8 cellular contexts compared by ENCODE assay signal in the genomic region with DNA sequence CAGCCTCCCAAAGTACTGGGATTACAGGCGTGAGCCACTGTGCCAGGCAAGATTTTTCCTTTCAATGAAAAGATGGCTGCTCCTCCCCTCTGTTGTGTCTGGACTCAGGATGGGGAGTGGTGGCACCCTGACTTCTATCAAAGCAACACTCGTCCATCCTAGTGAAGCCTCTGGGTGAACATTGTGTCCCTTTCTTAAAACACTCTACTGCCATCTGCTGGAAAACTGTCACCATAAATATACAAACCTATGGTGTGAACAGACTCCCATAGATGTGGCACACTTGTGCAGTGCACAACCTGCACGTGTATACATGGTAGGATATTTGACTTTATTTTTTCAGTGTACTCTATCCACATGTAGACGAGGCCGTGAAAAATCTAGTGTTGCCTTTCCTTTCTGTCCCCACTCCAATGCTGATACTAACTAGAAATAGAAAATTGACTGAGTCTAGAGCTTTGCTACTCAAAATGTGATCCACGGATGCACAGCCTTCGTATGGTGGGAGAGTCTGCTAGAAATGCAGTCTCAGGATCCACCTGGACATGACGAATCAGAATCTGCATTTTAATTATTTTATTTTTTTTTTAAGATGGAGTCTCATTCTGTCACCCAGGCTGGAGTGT. TPM values are rescaled to one million over a fixed set of nuclear protein-coding genes. Genes with fewer than 3 reads are reported as not detected.
A peak's percentile ranks its signal among the peaks of the same experiment; 100 is the strongest.
DNase-seq lines count a peak whose midpoint lies in the region; ATAC-seq and TF ChIP-seq lines count a peak whose summit lies in the region.

No MANE protein-coding gene starts in this region.

- H3K27me3 ChIP-seq in NT2/D1 (ENCODE audit: insufficient read depth, insufficient read length): no peaks in the 10 kb centered on the region
- no peaks in the 10 kb centered on the region for H3K27me3 ChIP-seq in cardiac muscle cell

- TF ChIP-seq CTCF in cardiac muscle cell (IDR thresholded peaks at IDR 0.05; ENCODE audit: low read depth, low read length): peak; percentile 59

- no peaks in the 10 kb centered on the region for H3K4me1 ChIP-seq in NT2/D1 (ENCODE audit: insufficient read depth, insufficient read length)
- H3K4me1 ChIP-seq in cardiac muscle cell (ENCODE audit: low read depth): no peaks in the 10 kb centered on the region

- H3K36me3 Mint-ChIP-seq in activated naive CD4-positive, alpha-beta T cell treated with anti-CD3 and anti-CD28 coated beads for 36 hours (ENCODE audit: low read depth): no peaks in the 10 kb centered on the region

- H3K9me3 ChIP-seq in NT2/D1 (ENCODE audit: insufficient read depth, low read length) (0 out of 2 replicates have a peak, but pooled peaks cover 5% of the 10 kb centered on the region), cardiac muscle cell (ENCODE audit: low read depth) (no peaks in the 10 kb centered on the region)

- peaks cover 3% of the 10 kb centered on the region for H3K4me1 Mint-ChIP-seq in activated naive CD4-positive, alpha-beta T cell treated with anti-CD3 and anti-CD28 coated beads for 36 hours (ENCODE audit: low read depth)

- no peak overlapping the region for H3K4me3 Mint-ChIP-seq in activated naive CD4-positive, alpha-beta T cell treated with anti-CD3 and anti-CD28 coated beads for 36 hours

- H3K27ac Mint-ChIP-seq in activated naive CD4-positive, alpha-beta T cell treated with anti-CD3 and anti-CD28 coated beads for 36 hours: no peak overlapping the region

- peaks cover 5% of the 10 kb centered on the region for H3K9me3 Mint-ChIP-seq in activated naive CD4-positive, alpha-beta T cell treated with anti-CD3 and anti-CD28 coated beads for 36 hours

- CTCF ChIA-PET in activated naive CD4-positive, alpha-beta T cell treated with anti-CD3 and anti-CD28 coated beads for 36 hours (lab: Charles Lee): interaction anchor here (0.6 to 5.7 kb wide), 17 partner anchors 8 to 518 kb away, joined by 3 to 67 read pairs (median 4); no protein-coding TSS in a partner anchor

- no peak overlapping the region for H3K9ac ChIP-seq in NT2/D1 (ENCODE audit: insufficient read length, low read depth)

- intact Hi-C loops in activated naive CD4-positive, alpha-beta T cell treated with anti-CD3 and anti-CD28 coated beads for 36 hours (cut with micrococcal nuclease): loop anchor here (1.0 to 5.0 kb wide), 5 partner anchors 15 to 516 kb away; no protein-coding TSS in a partner anchor

- peak; percentile 78 for ATAC-seq in GM21717 (IDR thresholded peaks at IDR 0.05; ENCODE audit: unreplicated experiment)

- H3K4me3 ChIP-seq in NT2/D1 (ENCODE audit: insufficient read length, low read depth): no peak overlapping the region
- H3K4me3 ChIP-seq in cardiac muscle cell: no peak overlapping the region

- H3K36me3 ChIP-seq in NT2/D1 (ENCODE audit: insufficient read depth, insufficient read length, low read length): no peaks in the 10 kb centered on the region
- H3K36me3 ChIP-seq in cardiac muscle cell: no peaks in the 10 kb centered on the region

- no peaks in the 10 kb centered on the region for H3K27me3 Mint-ChIP-seq in activated naive CD4-positive, alpha-beta T cell treated with anti-CD3 and anti-CD28 coated beads for 36 hours (ENCODE audit: low read depth)

- H3K27ac ChIP-seq in cardiac muscle cell: no peak overlapping the region

- DNase-seq in GDM1 (lab: John Stamatoyannopoulos, UW) (peak; percentile 37), Kasumi-1 (lab: John Stamatoyannopoulos, UW) (peak; percentile 90 to 96), NT2/D1 (ENCODE audit: low read depth, low spot score) (peak; percentile 80), cardiac muscle cell (ENCODE audit: low read depth in 1 of 2, low spot score in 1 of 2) (peak; percentile 88 to 90), putamen (ENCODE audit: low spot score) (peak; percentile 71)
- DNase-seq in activated naive CD4-positive, alpha-beta T cell treated with anti-CD3 and anti-CD28 coated beads for 36 hours: peak; percentile 53
- DNase-seq in activated CD8-positive, alpha-beta memory T cell treated with anti-CD3 and anti-CD28 coated beads, Interleukin-2, amount 50 U/mL, for 4 hours: no peak

RNA-seq across cellular contexts. Expression of a gene that starts 55.9 kb away (rescaled TPM):
- 10 to 100 TPM; 12.0 to 13.4 TPM for total RNA-seq in activated naive CD4-positive, alpha-beta T cell treated with anti-CD3 and anti-CD28 coated beads for 36 hours
- total RNA-seq in cardiac muscle cell: 5.0 and 10.4 TPM in 2 replicates
- polyA plus RNA-seq in cardiac muscle cell: 3.5 and 6.7 TPM in 2 replicates
